In the genomic region with DNA sequence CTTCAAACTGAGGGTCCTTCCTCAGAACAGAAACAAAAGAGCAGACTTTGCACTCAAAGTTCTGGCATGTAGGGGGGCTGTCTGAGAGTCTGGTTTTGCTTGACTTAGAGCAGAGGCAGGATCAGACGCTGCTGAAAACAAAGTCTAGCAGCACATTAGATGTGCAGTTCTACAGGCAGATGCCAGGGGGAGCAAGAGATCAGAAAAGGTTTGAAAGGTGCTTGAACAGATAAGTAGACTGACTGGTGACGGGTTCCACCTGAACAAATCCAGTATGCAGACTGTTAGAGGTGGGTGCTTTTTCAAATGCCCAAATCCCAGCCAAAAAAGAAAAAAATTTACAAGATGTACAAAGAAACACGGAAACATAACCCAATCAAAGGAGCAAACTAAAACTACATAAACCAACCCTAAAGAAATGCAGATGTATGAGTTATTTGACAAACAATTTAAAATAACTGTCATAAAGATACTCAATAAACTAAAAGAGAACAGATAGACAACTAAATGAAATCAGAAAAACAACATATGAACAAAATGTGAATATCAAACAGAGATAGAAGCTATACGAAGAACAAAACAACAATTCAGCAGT, we compare ENCODE assay signal across 8 cellular contexts.
DNase-seq lines count a peak whose midpoint lies in the region; ATAC-seq and TF ChIP-seq lines count a peak whose summit lies in the region.

No MANE protein-coding gene starts in this region.

- no TSS peak for BruUV-seq in HCT116 (replicated peaks; lab: Mats Ljungman, UMichigan)

- peak; percentile 92 for ATAC-seq in HCT116
- ATAC-seq in central memory CD8-positive, alpha-beta T cell (replicated peaks; ENCODE audit: extremely low read depth, poor library complexity, severe bottlenecking): peak; percentile 56
- ATAC-seq in lower lobe of right lung: peak; percentile 70 to 84

- H3K4me3 Mint-ChIP-seq in central memory CD8-positive, alpha-beta T cell: no peak overlapping the region

- DNase-seq in AG08395 (ENCODE audit: low spot score) (peak; percentile 37), GM12864 (ENCODE audit: low read depth) (peak; percentile 4), HCT116 (ENCODE audit: low read depth, low spot score) (peak; percentile 16), T follicular helper cell (ENCODE audit: low read depth) (peak; percentile 9), lower lobe of right lung (no peak), superior temporal gyrus (ENCODE audit: extremely low spot score) (peak; percentile 52)
- DNase-seq in central memory CD8-positive, alpha-beta T cell (ENCODE audit: low spot score in 2 of 2): peak in 1 of 2 donors; percentile 14

- POLR2A ChIA-PET in HCT116 (lab: Charles Lee): no interaction called here

- H4K20me1 ChIP-seq in HCT116 (ENCODE audit: insufficient read depth) (no peaks in the 10 kb centered on the region), Loucy (ENCODE audit: insufficient read depth, low read length, poor library complexity, severe bottlenecking) (no peaks in the 10 kb centered on the region)

- H3K4me1 Mint-ChIP-seq in central memory CD8-positive, alpha-beta T cell: no peaks in the 10 kb centered on the region

- peak; percentile 82 for TF ChIP-seq CTCF in GM12864 (IDR thresholded peaks at IDR 0.05; ENCODE audit: low read depth, low read length, missing control alignments)
- peak; percentile 54 to 74 (median 74); a peak in 5 of 6 replicates for TF ChIP-seq CTCF in HCT116 (IDR thresholded peaks at IDR 0.05 in 2 of 3, conservative IDR thresholded peaks at IDR 0.05 in 1 of 3; ENCODE audit: borderline replicate concordance in 1 of 3, insufficient read depth in 1 of 3, low read depth in 2 of 3, low read length in 2 of 3)
- TF ChIP-seq CTCF in Loucy (conservative IDR thresholded peaks at IDR 0.05; ENCODE audit: low read length): peak; percentile 86
- peak; percentile 65 for TF ChIP-seq CTCF in lower lobe of right lung (IDR thresholded peaks at IDR 0.05)

- H3K9me3 Mint-ChIP-seq in central memory CD8-positive, alpha-beta T cell: no peaks in the 10 kb centered on the region

- intact Hi-C loops in HCT116 (cut with micrococcal nuclease) (loop anchor here (2.0 to 5.0 kb wide), 4 partner anchors 30 to 502 kb away; a partner anchor contains a TSS), lower lobe of right lung (cut with DNase I) (no loop called here)

- H3K9me3 ChIP-seq in HCT116 (ENCODE audit: control insufficient read depth in 1 of 2, insufficient read depth in 1 of 2, low read depth in 1 of 2, low read length in 2 of 2) (peaks cover 0 to 5% of the 10 kb centered on the region in 2 experiments; a peak in 1 of 4 replicates), Loucy (ENCODE audit: insufficient read depth, low read depth, low read length) (no peaks in the 10 kb centered on the region), lower lobe of right lung (no peaks in the 10 kb centered on the region)

- CTCF ChIA-PET in HCT116 (lab: Charles Lee): interaction anchor here (1.0 to 1.4 kb wide), 2 partner anchors 30 kb away, joined by 3 to 5 read pairs; no protein-coding TSS in a partner anchor

- no peaks in the 10 kb centered on the region for H3K4me1 ChIP-seq in HCT116 (ENCODE audit: control insufficient read depth in 1 of 2, insufficient read depth in 2 of 2, low read length in 2 of 2)
- H3K4me1 ChIP-seq in Loucy (ENCODE audit: insufficient read depth, low read length, poor library complexity, severe bottlenecking): no peaks in the 10 kb centered on the region
- H3K4me1 ChIP-seq in lower lobe of right lung: no peaks in the 10 kb centered on the region

- H3K9ac ChIP-seq in HCT116 (ENCODE audit: low read length): no peak overlapping the region
- H3K9ac ChIP-seq in Loucy (ENCODE audit: low read depth, low read length, poor library complexity, severe bottlenecking): no peak overlapping the region

- H3K4me3 ChIP-seq in GM12864 (ENCODE audit: low read depth, low read length) (no peak overlapping the region), HCT116 (replicated peaks in 1 of 2; ENCODE audit: low read depth in 1 of 2, low read length in 2 of 2) (no peak overlapping the region), Loucy (ENCODE audit: low read length, poor library complexity, severe bottlenecking) (no peak overlapping the region), lower lobe of right lung (no peak overlapping the region)

- H3K79me2 ChIP-seq in HCT116 (ENCODE audit: insufficient read depth, low read length): no peaks in the 10 kb centered on the region
- no peaks in the 10 kb centered on the region for H3K79me2 ChIP-seq in Loucy (ENCODE audit: insufficient read depth, low read length)

- peaks cover 55% of the 10 kb centered on the region for H3K27me3 Mint-ChIP-seq in central memory CD8-positive, alpha-beta T cell

- H3K36me3 ChIP-seq in HCT116 (ENCODE audit: control insufficient read depth in 1 of 2, insufficient read depth in 2 of 2, low read length in 2 of 2) (no peaks in the 10 kb centered on the region), Loucy (ENCODE audit: insufficient read depth, low read length) (no peaks in the 10 kb centered on the region), lower lobe of right lung (no peaks in the 10 kb centered on the region)

- H3K27ac ChIP-seq in HCT116 (ENCODE audit: low read depth, low read length) (no peak overlapping the region), lower lobe of right lung (no peak overlapping the region)

- RAD21 ChIA-PET in HCT116 (lab: Charles Lee; ENCODE audit: low non-redundant PET in 1 of 2, low total read pairs in 2 of 2, uncharacterized antibody in 2 of 2, unreplicated experiment in 2 of 2): no interaction called here

- TF ChIP-seq RAD21 in HCT116 (IDR thresholded peaks at IDR 0.05; ENCODE audit: low read depth): peak; percentile 52

- no peak overlapping the region for H3K4me2 ChIP-seq in HCT116 (ENCODE audit: low read length)
- H3K4me2 ChIP-seq in Loucy (ENCODE audit: low read depth, low read length, poor library complexity, severe bottlenecking): no peak overlapping the region

- no peak overlapping the region for H3K27ac Mint-ChIP-seq in central memory CD8-positive, alpha-beta T cell (ENCODE audit: low read depth)

- H3K27me3 ChIP-seq in HCT116 (ENCODE audit: insufficient read depth, low read length) (peaks cover 9% of the 10 kb centered on the region; the same call in 1 of the 2 replicates), Loucy (ENCODE audit: insufficient read depth, low read length, poor library complexity, severe bottlenecking) (no peaks in the 10 kb centered on the region), lower lobe of right lung (ENCODE audit: low read depth) (no peaks in the 10 kb centered on the region)

- no peak for TF ChIP-seq POLR2A in HCT116 (IDR thresholded peaks at IDR 0.05; ENCODE audit: borderline replicate concordance, extremely low read depth, insufficient read depth, insufficient read length)

- no peaks in the 10 kb centered on the region for H3F3A ChIP-seq in Loucy (ENCODE audit: low read depth)

- no peak overlapping the region for H2AFZ ChIP-seq in HCT116 (ENCODE audit: low read depth, low read length, poor library complexity, severe bottlenecking)
- H2AFZ ChIP-seq in Loucy (ENCODE audit: low read length): peak overlapping the region; percentile 77

- H3K9me2 ChIP-seq in HCT116 (ENCODE audit: insufficient read depth): no peaks in the 10 kb centered on the region
- H3K9me2 ChIP-seq in Loucy (replicated peaks; ENCODE audit: low read depth, low read length): no peaks in the 10 kb centered on the region

- H3K36me3 Mint-ChIP-seq in central memory CD8-positive, alpha-beta T cell (ENCODE audit: insufficient read depth): no peaks in the 10 kb centered on the region

TF ChIP-seq in HCT116, 20 proteins besides CTCF, POLR2A, EP300 and RAD21:
- no peak for TF ChIP-seq CBX3 (IDR thresholded peaks at IDR 0.05; ENCODE audit: low read depth)
- no peak for TF ChIP-seq SIN3A (IDR thresholded peaks at IDR 0.05; ENCODE audit: low read depth)
- TF ChIP-seq, protein P1, sequence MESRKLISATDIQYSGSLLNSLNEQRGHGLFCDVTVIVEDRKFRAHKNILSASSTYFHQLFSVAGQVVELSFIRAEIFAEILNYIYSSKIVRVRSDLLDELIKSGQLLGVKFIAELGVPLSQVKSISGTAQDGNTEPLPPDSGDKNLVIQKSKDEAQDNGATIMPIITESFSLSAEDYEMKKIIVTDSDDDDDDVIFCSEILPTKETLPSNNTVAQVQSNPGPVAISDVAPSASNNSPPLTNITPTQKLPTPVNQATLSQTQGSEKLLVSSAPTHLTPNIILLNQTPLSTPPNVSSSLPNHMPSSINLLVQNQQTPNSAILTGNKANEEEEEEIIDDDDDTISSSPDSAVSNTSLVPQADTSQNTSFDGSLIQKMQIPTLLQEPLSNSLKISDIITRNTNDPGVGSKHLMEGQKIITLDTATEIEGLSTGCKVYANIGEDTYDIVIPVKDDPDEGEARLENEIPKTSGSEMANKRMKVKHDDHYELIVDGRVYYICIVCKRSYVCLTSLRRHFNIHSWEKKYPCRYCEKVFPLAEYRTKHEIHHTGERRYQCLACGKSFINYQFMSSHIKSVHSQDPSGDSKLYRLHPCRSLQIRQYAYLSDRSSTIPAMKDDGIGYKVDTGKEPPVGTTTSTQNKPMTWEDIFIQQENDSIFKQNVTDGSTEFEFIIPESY (IDR thresholded peaks at IDR 0.05; ENCODE audit: extremely low read depth, insufficient replicate concordance, low read length): no peak
- no peak for TF ChIP-seq JUND (IDR thresholded peaks at IDR 0.05)
- TF ChIP-seq ELF1 (IDR thresholded peaks at IDR 0.05; ENCODE audit: borderline replicate concordance, low read depth): no peak
- TF ChIP-seq EZH2 (IDR thresholded peaks at IDR 0.05): no peak
- no peak for TF ChIP-seq EGR1 (IDR thresholded peaks at IDR 0.05; ENCODE audit: low read depth)
- TF ChIP-seq SP1 (IDR thresholded peaks at IDR 0.05; ENCODE audit: low read depth): no peak
- TF ChIP-seq YY1 (IDR thresholded peaks at IDR 0.05; ENCODE audit: extremely low read depth, insufficient replicate concordance, low read depth, low read length): no peak
- TF ChIP-seq TCF7L2 (IDR thresholded peaks at IDR 0.05; ENCODE audit: borderline replicate concordance, extremely low read depth, insufficient read depth, insufficient read length): no peak
- no peak for TF ChIP-seq CEBPB (IDR thresholded peaks at IDR 0.05; ENCODE audit: low read depth)
- TF ChIP-seq, protein P2, sequence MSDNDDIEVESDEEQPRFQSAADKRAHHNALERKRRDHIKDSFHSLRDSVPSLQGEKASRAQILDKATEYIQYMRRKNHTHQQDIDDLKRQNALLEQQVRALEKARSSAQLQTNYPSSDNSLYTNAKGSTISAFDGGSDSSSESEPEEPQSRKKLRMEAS (IDR thresholded peaks at IDR 0.05): no peak
